ENCODE assay signal across 1 cellular context in the genomic region with DNA sequence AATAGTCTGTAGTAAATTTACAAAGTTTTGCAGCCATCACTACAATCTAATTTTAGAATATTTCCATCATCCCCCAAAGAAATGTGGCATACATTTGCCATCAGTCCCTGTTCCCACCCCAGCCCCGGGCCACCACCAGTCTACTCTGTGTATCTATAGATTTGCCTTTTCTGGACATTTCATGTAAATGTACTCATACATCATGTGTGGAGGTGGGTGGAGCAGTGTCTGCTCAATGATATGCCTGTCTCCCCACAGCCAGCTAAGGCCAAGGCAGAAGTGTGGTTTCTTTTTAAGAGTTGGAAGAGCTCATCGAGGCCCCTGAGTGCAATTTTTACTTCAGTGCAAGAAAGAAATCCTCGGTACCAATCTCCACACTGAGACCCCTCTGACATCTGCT.
TF ChIP-seq lines count a peak whose summit lies in the region.

No MANE protein-coding gene starts in this region.

TF ChIP-seq in SK-N-SH, 30 proteins besides CTCF, POLR2A, EP300 and RAD21 (continued from another document):
- no peak for TF ChIP-seq GABPA (IDR thresholded peaks at IDR 0.05; ENCODE audit: low read depth)
- TF ChIP-seq RCOR1 (IDR thresholded peaks at IDR 0.05; ENCODE audit: low read length) = no peak
- no peak for TF ChIP-seq YY1 (IDR thresholded peaks at IDR 0.05; ENCODE audit: low read depth)
- no peak for TF ChIP-seq TCF12 (IDR thresholded peaks at IDR 0.05)
- no peak for TF ChIP-seq TEAD4 (IDR thresholded peaks at IDR 0.05; ENCODE audit: borderline replicate concordance, insufficient read depth)
- TF ChIP-seq RXRA (IDR thresholded peaks at IDR 0.05; ENCODE audit: borderline replicate concordance, low read depth) = no peak
- TF ChIP-seq, protein P1, sequence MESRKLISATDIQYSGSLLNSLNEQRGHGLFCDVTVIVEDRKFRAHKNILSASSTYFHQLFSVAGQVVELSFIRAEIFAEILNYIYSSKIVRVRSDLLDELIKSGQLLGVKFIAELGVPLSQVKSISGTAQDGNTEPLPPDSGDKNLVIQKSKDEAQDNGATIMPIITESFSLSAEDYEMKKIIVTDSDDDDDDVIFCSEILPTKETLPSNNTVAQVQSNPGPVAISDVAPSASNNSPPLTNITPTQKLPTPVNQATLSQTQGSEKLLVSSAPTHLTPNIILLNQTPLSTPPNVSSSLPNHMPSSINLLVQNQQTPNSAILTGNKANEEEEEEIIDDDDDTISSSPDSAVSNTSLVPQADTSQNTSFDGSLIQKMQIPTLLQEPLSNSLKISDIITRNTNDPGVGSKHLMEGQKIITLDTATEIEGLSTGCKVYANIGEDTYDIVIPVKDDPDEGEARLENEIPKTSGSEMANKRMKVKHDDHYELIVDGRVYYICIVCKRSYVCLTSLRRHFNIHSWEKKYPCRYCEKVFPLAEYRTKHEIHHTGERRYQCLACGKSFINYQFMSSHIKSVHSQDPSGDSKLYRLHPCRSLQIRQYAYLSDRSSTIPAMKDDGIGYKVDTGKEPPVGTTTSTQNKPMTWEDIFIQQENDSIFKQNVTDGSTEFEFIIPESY (IDR thresholded peaks at IDR 0.05; ENCODE audit: borderline replicate concordance, low read depth) = no peak
- TF ChIP-seq SMC3 (IDR thresholded peaks at IDR 0.05; ENCODE audit: low read depth, low read length) = no peak
- no peak for TF ChIP-seq MXI1 (IDR thresholded peaks at IDR 0.05; ENCODE audit: low read depth, low read length)
- TF ChIP-seq, protein P2, sequence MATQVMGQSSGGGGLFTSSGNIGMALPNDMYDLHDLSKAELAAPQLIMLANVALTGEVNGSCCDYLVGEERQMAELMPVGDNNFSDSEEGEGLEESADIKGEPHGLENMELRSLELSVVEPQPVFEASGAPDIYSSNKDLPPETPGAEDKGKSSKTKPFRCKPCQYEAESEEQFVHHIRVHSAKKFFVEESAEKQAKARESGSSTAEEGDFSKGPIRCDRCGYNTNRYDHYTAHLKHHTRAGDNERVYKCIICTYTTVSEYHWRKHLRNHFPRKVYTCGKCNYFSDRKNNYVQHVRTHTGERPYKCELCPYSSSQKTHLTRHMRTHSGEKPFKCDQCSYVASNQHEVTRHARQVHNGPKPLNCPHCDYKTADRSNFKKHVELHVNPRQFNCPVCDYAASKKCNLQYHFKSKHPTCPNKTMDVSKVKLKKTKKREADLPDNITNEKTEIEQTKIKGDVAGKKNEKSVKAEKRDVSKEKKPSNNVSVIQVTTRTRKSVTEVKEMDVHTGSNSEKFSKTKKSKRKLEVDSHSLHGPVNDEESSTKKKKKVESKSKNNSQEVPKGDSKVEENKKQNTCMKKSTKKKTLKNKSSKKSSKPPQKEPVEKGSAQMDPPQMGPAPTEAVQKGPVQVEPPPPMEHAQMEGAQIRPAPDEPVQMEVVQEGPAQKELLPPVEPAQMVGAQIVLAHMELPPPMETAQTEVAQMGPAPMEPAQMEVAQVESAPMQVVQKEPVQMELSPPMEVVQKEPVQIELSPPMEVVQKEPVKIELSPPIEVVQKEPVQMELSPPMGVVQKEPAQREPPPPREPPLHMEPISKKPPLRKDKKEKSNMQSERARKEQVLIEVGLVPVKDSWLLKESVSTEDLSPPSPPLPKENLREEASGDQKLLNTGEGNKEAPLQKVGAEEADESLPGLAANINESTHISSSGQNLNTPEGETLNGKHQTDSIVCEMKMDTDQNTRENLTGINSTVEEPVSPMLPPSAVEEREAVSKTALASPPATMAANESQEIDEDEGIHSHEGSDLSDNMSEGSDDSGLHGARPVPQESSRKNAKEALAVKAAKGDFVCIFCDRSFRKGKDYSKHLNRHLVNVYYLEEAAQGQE (IDR thresholded peaks at IDR 0.05; ENCODE audit: low read depth, low read length) = no peak
- TF ChIP-seq POLR2AphosphoS5 (IDR thresholded peaks at IDR 0.05; ENCODE audit: low read depth, low read length) = no peak
- TF ChIP-seq GATA2 (CRISPR knock-in tag; IDR thresholded peaks at IDR 0.05) = no peak
- no peak for TF ChIP-seq EZH2phosphoT487 (IDR thresholded peaks at IDR 0.05; ENCODE audit: borderline replicate concordance, low read depth)
- TF ChIP-seq, protein P3, sequence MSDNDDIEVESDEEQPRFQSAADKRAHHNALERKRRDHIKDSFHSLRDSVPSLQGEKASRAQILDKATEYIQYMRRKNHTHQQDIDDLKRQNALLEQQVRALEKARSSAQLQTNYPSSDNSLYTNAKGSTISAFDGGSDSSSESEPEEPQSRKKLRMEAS (IDR thresholded peaks at IDR 0.05; ENCODE audit: low read depth) = no peak
TF ChIP-seq in SK-N-SH: peak in this region for 0.
